Comparison of ENCODE assay signal across 24 cellular contexts in genomic region chr1:57222801-57223200, GRCh38.
"Had no signal": no experiment of that assay in that cellular context is flagged by ENCODE, and none has a peak within 500 bp of the region (broad histone marks: within the 10 kb centered on the region; RNA-seq: fewer than 3 reads in every experiment).

No MANE protein-coding gene starts in this region.

- DNase-seq: activated B cell treated with CpG ODN at 0.5 μM for 24 hours; activated CD4-positive, alpha-beta T cell treated with anti-CD3 and anti-CD28 coated beads for 48 hours; activated CD4-positive, alpha-beta T cell treated with anti-CD3 and anti-CD28 coated beads, Interleukin-2, amount 50 U/mL, for 1 hour; activated CD4-positive, alpha-beta T cell treated with anti-CD3 and anti-CD28 coated beads, Interleukin-2, amount 50 U/mL, for 48 hours; activated CD8-positive, alpha-beta memory T cell treated with anti-CD3 and anti-CD28 coated beads for 24 hours; activated CD8-positive, alpha-beta T cell treated with anti-CD3 and anti-CD28 coated beads for 36 hours; activated effector memory CD4-positive, alpha-beta T cell treated with Interleukin-2 at 50 U/mL for 16 hours; activated gamma-delta T cell treated with Interleukin-2 at 50 U/mL for 16 hours; activated naive CD4-positive, alpha-beta T cell treated with anti-CD3 and anti-CD28 coated beads, Interleukin-2, amount 50 U/mL, for 16 hours; activated naive CD4-positive, alpha-beta T cell treated with Interleukin-2 at 50 U/mL for 16 hours; activated T-cell treated with anti-CD3 and anti-CD28 coated beads, Interleukin-2, amount 50 U/mL, for 4 hours; amniotic stem cell; anterior cingulate cortex; brain microvascular endothelial cell; dorsolateral prefrontal cortex; effector memory CD4-positive, alpha-beta T cell; endodermal cell; foreskin fibroblast; head of caudate nucleus; T-helper 1 cell; T-helper 17 cell; T1000; WERI-Rb-1 had no signal

- H3K27ac ChIP-seq: brain microvascular endothelial cell, coronary artery, dorsolateral prefrontal cortex, WERI-Rb-1 had no signal

- H3K27me3 ChIP-seq: brain microvascular endothelial cell had no signal

- H3K36me3 ChIP-seq: brain microvascular endothelial cell, WERI-Rb-1 had no signal

- H3K4me3 ChIP-seq: coronary artery, dorsolateral prefrontal cortex had no signal
